1 cellular context compared by ENCODE assay signal in the genomic region with DNA sequence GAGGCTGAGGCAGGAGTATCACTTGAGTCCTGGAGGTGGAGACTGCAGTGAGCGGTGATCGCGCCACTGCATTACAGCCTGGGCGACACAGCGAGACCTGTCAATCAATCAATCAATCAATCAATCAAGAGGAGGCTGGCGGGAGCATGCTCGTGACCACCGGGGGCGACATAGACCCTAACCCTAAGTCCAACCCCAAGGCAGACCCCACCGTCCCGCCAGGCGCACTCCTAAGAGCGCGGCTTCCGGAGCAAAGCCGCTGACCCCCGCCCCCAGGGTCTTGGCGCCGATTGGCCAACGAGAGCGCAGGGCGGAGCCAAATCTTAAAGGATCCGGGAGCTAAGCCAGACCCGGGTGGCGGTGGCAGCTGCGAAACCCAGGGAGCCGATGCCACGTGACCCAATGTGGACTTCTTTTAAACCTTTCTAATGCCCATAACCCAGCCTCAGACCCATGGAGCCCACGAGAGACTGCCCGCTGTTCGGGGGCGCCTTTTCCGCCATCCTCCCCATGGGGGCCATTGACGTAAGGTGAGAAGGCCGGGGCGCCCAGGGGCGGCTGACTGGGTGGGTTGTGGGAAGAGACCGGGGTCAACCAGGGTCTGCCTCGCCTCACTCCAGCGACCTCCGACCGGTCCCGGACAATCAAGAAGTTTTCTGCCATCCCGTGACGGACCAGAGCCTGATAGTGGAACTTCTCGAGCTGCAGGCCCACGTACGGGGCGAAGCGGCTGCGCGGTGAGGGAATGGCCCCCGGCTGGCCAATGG.
TF ChIP-seq lines count a peak whose summit lies in the region.

Gene RANGRF (plus strand): TSS at position 335 of the 767 bp plus-strand sequence. CDS start 119 bp downstream, at position 454.

TF ChIP-seq in HepG2, 621 proteins besides CTCF, POLR2A, EP300 and RAD21 (continued from another document and continues in another):
- 0 out of 2 replicates have a peak, but pooled peaks have one; percentile 16 for TF ChIP-seq POGZ (CRISPR knock-in tag; IDR thresholded peaks at IDR 0.05)
- no peak for TF ChIP-seq REPIN1 (CRISPR knock-in tag; IDR thresholded peaks at IDR 0.05; ENCODE audit: borderline replicate concordance, low read depth)
- TF ChIP-seq HIC2 (CRISPR knock-in tag; IDR thresholded peaks at IDR 0.05; ENCODE audit: low read depth), result no peak
- TF ChIP-seq ARID2 (CRISPR knock-in tag; IDR thresholded peaks at IDR 0.05; ENCODE audit: borderline replicate concordance), result peak; percentile 74
- TF ChIP-seq MXD4 (CRISPR knock-in tag; IDR thresholded peaks at IDR 0.05), result no peak; the same call in none of the 2 replicates
- TF ChIP-seq, protein P1, sequence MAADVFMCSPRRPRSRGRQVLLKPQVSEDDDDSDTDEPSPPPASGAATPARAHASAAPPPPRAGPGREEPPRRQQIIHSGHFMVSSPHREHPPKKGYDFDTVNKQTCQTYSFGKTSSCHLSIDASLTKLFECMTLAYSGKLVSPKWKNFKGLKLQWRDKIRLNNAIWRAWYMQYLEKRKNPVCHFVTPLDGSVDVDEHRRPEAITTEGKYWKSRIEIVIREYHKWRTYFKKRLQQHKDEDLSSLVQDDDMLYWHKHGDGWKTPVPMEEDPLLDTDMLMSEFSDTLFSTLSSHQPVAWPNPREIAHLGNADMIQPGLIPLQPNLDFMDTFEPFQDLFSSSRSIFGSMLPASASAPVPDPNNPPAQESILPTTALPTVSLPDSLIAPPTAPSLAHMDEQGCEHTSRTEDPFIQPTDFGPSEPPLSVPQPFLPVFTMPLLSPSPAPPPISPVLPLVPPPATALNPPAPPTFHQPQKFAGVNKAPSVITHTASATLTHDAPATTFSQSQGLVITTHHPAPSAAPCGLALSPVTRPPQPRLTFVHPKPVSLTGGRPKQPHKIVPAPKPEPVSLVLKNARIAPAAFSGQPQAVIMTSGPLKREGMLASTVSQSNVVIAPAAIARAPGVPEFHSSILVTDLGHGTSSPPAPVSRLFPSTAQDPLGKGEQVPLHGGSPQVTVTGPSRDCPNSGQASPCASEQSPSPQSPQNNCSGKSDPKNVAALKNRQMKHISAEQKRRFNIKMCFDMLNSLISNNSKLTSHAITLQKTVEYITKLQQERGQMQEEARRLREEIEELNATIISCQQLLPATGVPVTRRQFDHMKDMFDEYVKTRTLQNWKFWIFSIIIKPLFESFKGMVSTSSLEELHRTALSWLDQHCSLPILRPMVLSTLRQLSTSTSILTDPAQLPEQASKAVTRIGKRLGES (CRISPR knock-in tag; IDR thresholded peaks at IDR 0.05; ENCODE audit: borderline replicate concordance), result no peak
- 0 out of 2 replicates have a peak, but pooled peaks have one; percentile 36 for TF ChIP-seq ZNF605 (CRISPR knock-in tag; IDR thresholded peaks at IDR 0.05)
- no peak for TF ChIP-seq JUND (CRISPR knock-in tag; IDR thresholded peaks at IDR 0.05)
- no peak for TF ChIP-seq RBM22 (optimal IDR thresholded peaks at IDR 0.05; ENCODE audit: low read length)
- TF ChIP-seq, protein P2, sequence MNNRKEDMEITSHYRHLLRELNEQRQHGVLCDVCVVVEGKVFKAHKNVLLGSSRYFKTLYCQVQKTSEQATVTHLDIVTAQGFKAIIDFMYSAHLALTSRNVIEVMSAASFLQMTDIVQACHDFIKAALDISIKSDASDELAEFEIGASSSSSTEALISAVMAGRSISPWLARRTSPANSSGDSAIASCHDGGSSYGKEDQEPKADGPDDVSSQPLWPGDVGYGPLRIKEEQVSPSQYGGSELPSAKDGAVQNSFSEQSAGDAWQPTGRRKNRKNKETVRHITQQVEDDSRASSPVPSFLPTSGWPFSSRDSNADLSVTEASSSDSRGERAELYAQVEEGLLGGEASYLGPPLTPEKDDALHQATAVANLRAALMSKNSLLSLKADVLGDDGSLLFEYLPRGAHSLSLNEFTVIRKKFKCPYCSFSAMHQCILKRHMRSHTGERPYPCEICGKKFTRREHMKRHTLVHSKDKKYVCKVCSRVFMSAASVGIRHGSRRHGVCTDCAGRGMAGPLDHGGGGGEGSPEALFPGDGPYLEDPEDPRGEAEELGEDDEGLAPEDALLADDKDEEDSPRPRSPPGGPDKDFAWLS (CRISPR knock-in tag; IDR thresholded peaks at IDR 0.05; ENCODE audit: borderline replicate concordance), result no peak
- TF ChIP-seq, protein P3, sequence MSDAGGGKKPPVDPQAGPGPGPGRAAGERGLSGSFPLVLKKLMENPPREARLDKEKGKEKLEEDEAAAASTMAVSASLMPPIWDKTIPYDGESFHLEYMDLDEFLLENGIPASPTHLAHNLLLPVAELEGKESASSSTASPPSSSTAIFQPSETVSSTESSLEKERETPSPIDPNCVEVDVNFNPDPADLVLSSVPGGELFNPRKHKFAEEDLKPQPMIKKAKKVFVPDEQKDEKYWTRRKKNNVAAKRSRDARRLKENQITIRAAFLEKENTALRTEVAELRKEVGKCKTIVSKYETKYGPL (CRISPR knock-in tag; IDR thresholded peaks at IDR 0.05), result no peak
- TF ChIP-seq ZNF513 (CRISPR knock-in tag; conservative IDR thresholded peaks at IDR 0.05), result no peak
- TF ChIP-seq KDM6A (CRISPR knock-in tag; IDR thresholded peaks at IDR 0.05; ENCODE audit: low read depth), result no peak
- peak; percentile 69; the same call in 1 of the 2 replicates for TF ChIP-seq ZNF274 (CRISPR knock-in tag; IDR thresholded peaks at IDR 0.05)
- no peak for TF ChIP-seq PAWR (CRISPR knock-in tag; IDR thresholded peaks at IDR 0.05; ENCODE audit: borderline replicate concordance)
- peak; percentile 20; the same call in 1 of the 2 replicates for TF ChIP-seq ATF6 (CRISPR knock-in tag; conservative IDR thresholded peaks at IDR 0.05)
- TF ChIP-seq ZNF530 (CRISPR knock-in tag; IDR thresholded peaks at IDR 0.05; ENCODE audit: low read depth), result peak; percentile 70; the same call in 1 of the 2 replicates
- TF ChIP-seq NFAT5 (CRISPR knock-in tag; IDR thresholded peaks at IDR 0.05), result no peak
- peak; percentile 46; the same call in 1 of the 2 replicates for TF ChIP-seq PHF20 (CRISPR knock-in tag; IDR thresholded peaks at IDR 0.05)
- no peak for TF ChIP-seq ZSCAN5A (CRISPR knock-in tag; IDR thresholded peaks at IDR 0.05; ENCODE audit: borderline replicate concordance)
- TF ChIP-seq CREB1 (IDR thresholded peaks at IDR 0.05), result no peak
- no peak for TF ChIP-seq CREB1 (CRISPR knock-in tag; IDR thresholded peaks at IDR 0.05)
- TF ChIP-seq NR2F1 (CRISPR knock-in tag; IDR thresholded peaks at IDR 0.05), result peak in 1 of 2 experiments; percentile 25; a peak in 1 of 4 replicates
- TF ChIP-seq DNMT3B (CRISPR knock-in tag; conservative IDR thresholded peaks at IDR 0.05), result no peak
- TF ChIP-seq ZNF652 (CRISPR knock-in tag; IDR thresholded peaks at IDR 0.05; ENCODE audit: borderline replicate concordance, low read depth), result no peak
- no peak; the same call in 1 of the 2 replicates for TF ChIP-seq ZNF256 (CRISPR knock-in tag; conservative IDR thresholded peaks at IDR 0.05)
- TF ChIP-seq ONECUT2 (CRISPR knock-in tag; IDR thresholded peaks at IDR 0.05), result peak; percentile 51; the same call in 1 of the 2 replicates
- TF ChIP-seq YY1 (IDR thresholded peaks at IDR 0.05; ENCODE audit: insufficient read depth, insufficient replicate concordance, low read depth, low read length), result peak; percentile 27
- TF ChIP-seq, protein P4, sequence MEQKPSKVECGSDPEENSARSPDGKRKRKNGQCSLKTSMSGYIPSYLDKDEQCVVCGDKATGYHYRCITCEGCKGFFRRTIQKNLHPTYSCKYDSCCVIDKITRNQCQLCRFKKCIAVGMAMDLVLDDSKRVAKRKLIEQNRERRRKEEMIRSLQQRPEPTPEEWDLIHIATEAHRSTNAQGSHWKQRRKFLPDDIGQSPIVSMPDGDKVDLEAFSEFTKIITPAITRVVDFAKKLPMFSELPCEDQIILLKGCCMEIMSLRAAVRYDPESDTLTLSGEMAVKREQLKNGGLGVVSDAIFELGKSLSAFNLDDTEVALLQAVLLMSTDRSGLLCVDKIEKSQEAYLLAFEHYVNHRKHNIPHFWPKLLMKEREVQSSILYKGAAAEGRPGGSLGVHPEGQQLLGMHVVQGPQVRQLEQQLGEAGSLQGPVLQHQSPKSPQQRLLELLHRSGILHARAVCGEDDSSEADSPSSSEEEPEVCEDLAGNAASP (CRISPR knock-in tag; IDR thresholded peaks at IDR 0.05; ENCODE audit: borderline replicate concordance), result no peak
